8 cellular contexts compared by ENCODE assay signal in the genomic region with DNA sequence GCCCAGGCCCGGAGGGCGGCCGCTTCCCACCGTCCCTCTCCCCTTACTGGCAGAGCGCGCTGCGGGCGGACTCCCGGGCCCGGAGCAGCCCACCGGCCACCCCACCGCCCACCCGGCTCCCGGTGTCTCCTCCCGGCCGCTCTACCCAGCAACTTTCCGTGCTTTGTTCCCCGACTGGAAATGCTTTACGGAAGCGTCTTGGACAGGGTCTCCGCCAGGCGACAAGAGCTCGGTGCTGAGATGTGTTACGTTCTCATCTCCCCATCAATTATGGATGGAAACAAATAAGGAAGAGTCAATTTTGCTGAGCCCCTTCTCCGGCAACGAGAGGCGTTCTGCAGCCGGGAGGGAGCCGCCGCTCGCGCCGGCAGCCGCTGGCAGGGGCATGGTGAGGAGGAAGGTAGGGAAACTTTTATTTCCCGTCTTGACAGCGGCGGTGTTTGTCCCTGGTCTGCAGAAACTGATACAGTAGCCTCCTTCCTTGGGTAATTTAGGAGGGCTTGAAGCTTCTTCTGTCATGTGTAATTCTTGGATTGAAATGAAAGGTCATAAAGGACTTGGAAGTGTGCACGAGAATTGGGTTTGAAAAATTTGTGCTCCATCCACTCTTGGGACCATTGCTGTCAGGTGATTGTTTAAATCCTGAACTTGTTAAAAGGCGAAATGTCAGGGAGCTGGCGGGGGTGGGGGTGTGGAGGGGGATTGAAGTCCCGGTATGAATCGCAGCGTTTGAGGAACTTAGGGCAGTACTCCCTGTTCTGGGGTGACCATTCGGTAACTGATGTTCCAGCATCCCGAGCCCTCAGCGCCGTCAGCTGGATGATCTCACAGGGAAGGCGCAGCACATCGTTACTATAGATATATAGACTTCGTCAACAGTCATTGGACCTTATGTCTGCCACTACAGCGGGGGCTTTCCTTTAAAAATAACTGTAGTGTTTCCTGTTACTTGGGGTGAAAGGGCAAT. TPM values are rescaled to one million over a fixed set of nuclear protein-coding genes. Genes with fewer than 3 reads are reported as not detected.
DNase-seq lines count a peak whose midpoint lies in the region; ATAC-seq and TF ChIP-seq lines count a peak whose summit lies in the region.

No MANE protein-coding gene starts in this region.

- peaks cover 0 to 3% (median 0%) of the 10 kb centered on the region in 7 donors for H3K9me3 Mint-ChIP-seq in naive B cell

- peak overlapping the region; percentile 79 for H3K4me3 ChIP-seq in ACC112 (ENCODE audit: low read depth, low read length)
- H3K4me3 ChIP-seq in fibroblast of mammary gland (ENCODE audit: control insufficient read depth, low read depth, low read length) = peak overlapping the region; percentile 50

- H3K36me3 Mint-ChIP-seq in naive B cell = no peaks in the 10 kb centered on the region

- H3K36me3 ChIP-seq in ACC112 (ENCODE audit: insufficient read depth, low read length) = no peaks in the 10 kb centered on the region

- peak overlapping the region in 6 of 8 donors; percentile 13 to 63 (median 50) for H3K4me3 Mint-ChIP-seq in naive B cell

- no peak for TF ChIP-seq CTCF in fibroblast of mammary gland (conservative IDR thresholded peaks at IDR 0.05; ENCODE audit: control insufficient read depth, insufficient read depth, low read depth, low read length)

- H2AFZ ChIP-seq in ACC112 (ENCODE audit: low read length, unreplicated experiment) = peak overlapping the region; percentile 81

- ATAC-seq in naive B cell (ENCODE audit: low read depth in 2 of 2) = no peak
- no peak for ATAC-seq in stimulated activated naive CD8-positive, alpha-beta T cell treated with anti-CD3 and anti-CD28 coated beads, Interleukin-15, Interleukin-2, amounts not matched to agents 100 U/mL and 50 U/mL, for 24 hours
- no peak for ATAC-seq in GM21526 (IDR thresholded peaks at IDR 0.05; ENCODE audit: low FRiP score, unreplicated experiment)

- no peak overlapping the region for H3K27ac ChIP-seq in ACC112 (ENCODE audit: low read depth, low read length)

- H3K27me3 ChIP-seq in ACC112 (ENCODE audit: insufficient read depth, low read length) = peaks cover 67% of the 10 kb centered on the region

- no peak overlapping the region for H3K27ac Mint-ChIP-seq in naive B cell

- H3K4me1 Mint-ChIP-seq in naive B cell = peaks cover 5 to 11% (median 8%) of the 10 kb centered on the region in 3 donors

- DNase-seq in NCI-H524 treated with DMSO at 0.1 percent for 48 hours (lab: John Stamatoyannopoulos, UW) (peak; percentile 26), fibroblast of mammary gland (ENCODE audit: low read depth) (no peak), naive B cell (no peak), NCI-H1694 (lab: John Stamatoyannopoulos, UW) (no peak)
- no peak for DNase-seq in stimulated activated CD4-positive, alpha-beta T cell treated with anti-CD3 and anti-CD28 coated beads, Interleukin-2, amount 100 ng/mL, for 48 hours
- no peak for DNase-seq in stimulated activated naive CD8-positive, alpha-beta T cell treated with anti-CD3 and anti-CD28 coated beads, Interleukin-15, Interleukin-2, amounts not matched to agents 100 U/mL and 50 U/mL, for 24 hours

- H3K27me3 Mint-ChIP-seq in naive B cell = peaks cover 45 to 82% (median 79%) of the 10 kb centered on the region in 3 donors

- H3K79me2 ChIP-seq in ACC112 (ENCODE audit: control insufficient read depth, insufficient read depth, low read length, unreplicated experiment) = no peaks in the 10 kb centered on the region

- H3K4me1 ChIP-seq in ACC112 (ENCODE audit: control insufficient read depth, insufficient read depth, low read length, unreplicated experiment) = no peaks in the 10 kb centered on the region

RNA-seq across cellular contexts. Expression of a gene that starts 1.5 kb away (rescaled TPM):
- not detected for polyA plus RNA-seq in naive B cell (ENCODE audit: low read depth in 6 of 6)
